In the genomic region with DNA sequence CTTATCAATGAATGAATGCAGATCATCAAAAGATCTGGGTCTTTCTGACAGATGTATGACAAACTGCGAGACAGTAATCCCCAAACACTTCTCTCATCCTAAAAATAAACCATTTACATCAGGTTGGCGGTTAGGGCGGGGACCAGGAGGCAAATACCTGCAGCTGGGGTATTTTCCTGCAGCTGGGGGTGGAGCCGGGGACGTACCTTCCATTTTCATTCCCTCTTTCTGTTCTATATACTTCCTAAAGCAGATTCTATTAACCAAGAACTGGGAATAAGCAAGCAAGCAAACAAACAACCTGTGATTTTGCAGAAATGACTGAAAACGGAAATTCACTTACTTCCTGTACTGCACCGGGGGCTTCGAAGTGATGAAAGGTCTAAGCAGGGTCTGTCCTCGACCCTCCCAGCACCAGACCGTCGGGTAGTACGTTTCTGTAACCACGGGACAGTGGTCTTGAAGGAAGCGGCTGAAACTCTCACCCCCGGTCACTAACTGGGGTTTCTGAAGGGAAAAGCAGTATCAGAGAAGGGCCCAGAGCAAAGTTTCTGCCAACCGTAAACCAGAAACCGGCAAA, we compare ENCODE assay signal across 8 cellular contexts. TPM values are rescaled to one million over a fixed set of nuclear protein-coding genes. Genes with fewer than 3 reads are reported as not detected.
DNase-seq lines count a peak whose midpoint lies in the region; ATAC-seq and TF ChIP-seq lines count a peak whose summit lies in the region.

No MANE protein-coding gene starts in this region.

- H3K4me3 ChIP-seq in cardiac muscle cell = peak overlapping the region; percentile 60
- H3K4me3 ChIP-seq in NB4 (ENCODE audit: low read depth, low read length) = peak overlapping the region; percentile 95
- H3K4me3 ChIP-seq in iPS-15b (ENCODE audit: low read depth, low read length) = peak overlapping the region; percentile 78
- H3K4me3 ChIP-seq in spleen = peak overlapping the region; percentile 53 to 97 (median 82)

- H3K36me3 Mint-ChIP-seq in activated naive CD4-positive, alpha-beta T cell treated with anti-CD3 and anti-CD28 coated beads for 36 hours (ENCODE audit: low read depth) = peaks cover 18% of the 10 kb centered on the region

- no peak overlapping the region for H3K27ac ChIP-seq in cardiac muscle cell
- H3K27ac ChIP-seq in spleen = peak overlapping the region; percentile 68 to 98 (median 94)

- intact Hi-C loops in cardiac septum (cut with DNase I) (loop anchor here (10.0 kb wide), 1 partner anchor 89 kb away; a partner anchor contains a TSS), spleen (cut with DNase I; ENCODE audit: low total_unique reads) (no loop called here)
- intact Hi-C loops in activated naive CD4-positive, alpha-beta T cell treated with anti-CD3 and anti-CD28 coated beads for 36 hours (cut with micrococcal nuclease) = loop anchor here (1.0 kb wide), 6 partner anchors 21 to 593 kb away; a partner anchor contains a TSS

- DNase-seq in cardiac muscle cell (ENCODE audit: low read depth in 1 of 2, low spot score in 1 of 2) = no peak
- DNase-seq in cardiac septum (ENCODE audit: low spot score) = no peak
- no peak for DNase-seq in NB4 (ENCODE audit: low read depth)
- peak; percentile 80 for DNase-seq in activated naive CD4-positive, alpha-beta T cell treated with anti-CD3 and anti-CD28 coated beads for 36 hours
- DNase-seq in spleen = no peak

- no peaks in the 10 kb centered on the region for H3K27me3 Mint-ChIP-seq in activated naive CD4-positive, alpha-beta T cell treated with anti-CD3 and anti-CD28 coated beads for 36 hours (ENCODE audit: low read depth)

- ATAC-seq in HG03097 (IDR thresholded peaks at IDR 0.05; ENCODE audit: low FRiP score, unreplicated experiment) (no peak), HG02759 (IDR thresholded peaks at IDR 0.05; ENCODE audit: unreplicated experiment) (no peak)

- peak overlapping the region; percentile 91 for H3K4me3 Mint-ChIP-seq in activated naive CD4-positive, alpha-beta T cell treated with anti-CD3 and anti-CD28 coated beads for 36 hours

- CTCF ChIA-PET in activated naive CD4-positive, alpha-beta T cell treated with anti-CD3 and anti-CD28 coated beads for 36 hours (lab: Charles Lee) = interaction anchor here (1.3 to 2.2 kb wide), 2 partner anchors 37 to 102 kb away, joined by 5 to 6 read pairs; a partner anchor contains a TSS

- peak overlapping the region; percentile 62 for H3K9ac ChIP-seq in iPS-15b (ENCODE audit: low read depth, low read length)

- H3K27me3 ChIP-seq in cardiac muscle cell (no peaks in the 10 kb centered on the region), iPS-15b (ENCODE audit: control insufficient read depth, insufficient read depth, low read length) (peaks cover 6% of the 10 kb centered on the region), spleen (replicated peaks in 1 of 7) (no peaks in the 10 kb centered on the region)

- H3K27ac Mint-ChIP-seq in activated naive CD4-positive, alpha-beta T cell treated with anti-CD3 and anti-CD28 coated beads for 36 hours = peak overlapping the region; percentile 91

- peaks cover 21% of the 10 kb centered on the region for H3K4me1 Mint-ChIP-seq in activated naive CD4-positive, alpha-beta T cell treated with anti-CD3 and anti-CD28 coated beads for 36 hours (ENCODE audit: low read depth)

- H3K9me3 ChIP-seq in cardiac muscle cell (ENCODE audit: low read depth) = no peaks in the 10 kb centered on the region
- H3K9me3 ChIP-seq in iPS-15b (ENCODE audit: control insufficient read depth, insufficient read depth, low read length) = no peaks in the 10 kb centered on the region
- H3K9me3 ChIP-seq in spleen = no peaks in the 10 kb centered on the region

- 2 to 5% (median 2%) methylated on average over 17 of the region's 17 CpGs for WGBS in spleen, 5 donors

- TF ChIP-seq POLR2A in NB4 (IDR thresholded peaks at IDR 0.05; ENCODE audit: extremely low read depth, insufficient read length) (no peak), spleen (IDR thresholded peaks at IDR 0.05) (no peak)

- H3K4me1 ChIP-seq in cardiac muscle cell (ENCODE audit: low read depth) (no peaks in the 10 kb centered on the region), iPS-15b (ENCODE audit: control insufficient read depth, insufficient read depth, low read length) (peaks cover 6% of the 10 kb centered on the region), spleen (peaks cover 7 to 46% (median 23%) of the 10 kb centered on the region in 6 donors)

- TF ChIP-seq CTCF in cardiac muscle cell (IDR thresholded peaks at IDR 0.05; ENCODE audit: low read depth, low read length) (no peak), NB4 (IDR thresholded peaks at IDR 0.05; ENCODE audit: low read depth, low read length) (no peak), spleen (IDR thresholded peaks at IDR 0.05 in 8 of 11, conservative IDR thresholded peaks at IDR 0.05 in 3 of 11) (no peak)

- no peaks in the 10 kb centered on the region for H3K36me3 ChIP-seq in cardiac muscle cell
- H3K36me3 ChIP-seq in iPS-15b (ENCODE audit: control insufficient read depth, insufficient read depth, low read length) = no peaks in the 10 kb centered on the region
- H3K36me3 ChIP-seq in spleen = peaks cover 0 to 39% (median 6%) of the 10 kb centered on the region in 6 donors

- no peaks in the 10 kb centered on the region for H3K9me3 Mint-ChIP-seq in activated naive CD4-positive, alpha-beta T cell treated with anti-CD3 and anti-CD28 coated beads for 36 hours

RNA-seq across cellular contexts. Expression of a gene that starts 1.2 kb away (rescaled TPM):
- total RNA-seq in cardiac muscle cell (5.2 and 5.7 TPM in 2 replicates), cardiac septum (4.0 TPM), spleen (10 to 100 TPM; 23.8 to 34.8 (median 29.0) TPM)
- polyA plus RNA-seq in cardiac muscle cell (10.9 and 11.0 TPM in 2 replicates), spleen (10 to 100 TPM; 25.3 to 34.4 (median 25.9) TPM)
- total RNA-seq in activated naive CD4-positive, alpha-beta T cell treated with anti-CD3 and anti-CD28 coated beads for 36 hours = 10 to 100 TPM; 14.3 to 14.5 TPM

RNA-seq across cellular contexts. Expression of a gene that starts 37.3 kb away (rescaled TPM):
- total RNA-seq in cardiac muscle cell (32.2 and 46.8 TPM in 2 replicates), cardiac septum (29.0 TPM), spleen (10 to 100 TPM; 22.0 to 33.3 (median 28.7) TPM)
- polyA plus RNA-seq in cardiac muscle cell (8.9 and 12.8 TPM in 2 replicates), spleen (1 to 10 TPM; 2.7 to 4.1 (median 3.1) TPM)
- 10 to 100 TPM; 22.8 to 26.2 TPM for total RNA-seq in activated naive CD4-positive, alpha-beta T cell treated with anti-CD3 and anti-CD28 coated beads for 36 hours
